ENCODE assay signal across 12 cellular contexts in genomic region chr2:37250869-37251740, GRCh38.
"Had no signal": no experiment of that assay in that cellular context is flagged by ENCODE, and none has a peak within 500 bp of the region (broad histone marks: within the 10 kb centered on the region; RNA-seq: fewer than 3 reads in every experiment).

No MANE protein-coding gene starts in this region.

- H3K4me1 ChIP-seq: ascending aorta, lower lobe of right lung, sigmoid colon, upper lobe of left lung had no signal

- H3K4me3 ChIP-seq: ascending aorta, lower lobe of right lung, mucosa of descending colon, sigmoid colon, upper lobe of left lung had no signal

- H3K27ac ChIP-seq: lower lobe of right lung, upper lobe of left lung had no signal

- DNase-seq: activated CD4-positive, alpha-beta memory T cell treated with anti-CD3 and anti-CD28 coated beads for 36 hours; activated naive CD8-positive, alpha-beta T cell treated with anti-CD3 and anti-CD28 coated beads, Interleukin-2, amount 50 U/mL, for 24 hours; activated T-cell treated with anti-CD3 and anti-CD28 coated beads, Interleukin-2, amount 50 U/mL, for 72 hours; hypothalamus; lower lobe of right lung; mucosa of descending colon; natural killer cell; sigmoid colon; stimulated activated naive CD4-positive, alpha-beta T cell treated with Interleukin-2 at 50 U/mL for 16 hours; T-helper 9 cell; upper lobe of left lung had no signal

- H3K9me3 Mint-ChIP-seq: activated CD4-positive, alpha-beta memory T cell treated with anti-CD3 and anti-CD28 coated beads for 36 hours; activated naive CD8-positive, alpha-beta T cell treated with anti-CD3 and anti-CD28 coated beads, Interleukin-2, amount 50 U/mL, for 24 hours; activated T-cell treated with anti-CD3 and anti-CD28 coated beads, Interleukin-2, amount 50 U/mL, for 72 hours; natural killer cell had no signal

- H3K4me1 Mint-ChIP-seq: activated naive CD8-positive, alpha-beta T cell treated with anti-CD3 and anti-CD28 coated beads, Interleukin-2, amount 50 U/mL, for 24 hours; natural killer cell had no signal

- H3K4me3 Mint-ChIP-seq: activated CD4-positive, alpha-beta memory T cell treated with anti-CD3 and anti-CD28 coated beads for 36 hours; activated naive CD8-positive, alpha-beta T cell treated with anti-CD3 and anti-CD28 coated beads, Interleukin-2, amount 50 U/mL, for 24 hours; activated T-cell treated with anti-CD3 and anti-CD28 coated beads, Interleukin-2, amount 50 U/mL, for 72 hours; natural killer cell had no signal

- ATAC-seq: activated naive CD8-positive, alpha-beta T cell treated with anti-CD3 and anti-CD28 coated beads, Interleukin-2, amount 50 U/mL, for 24 hours; activated T-cell treated with anti-CD3 and anti-CD28 coated beads, Interleukin-2, amount 50 U/mL, for 72 hours; lower lobe of right lung; mucosa of descending colon; natural killer cell had no signal

- H3K27me3 Mint-ChIP-seq: activated CD4-positive, alpha-beta memory T cell treated with anti-CD3 and anti-CD28 coated beads for 36 hours; activated naive CD8-positive, alpha-beta T cell treated with anti-CD3 and anti-CD28 coated beads, Interleukin-2, amount 50 U/mL, for 24 hours had no signal

- H3K27me3 ChIP-seq: ascending aorta, sigmoid colon, upper lobe of left lung had no signal

- H3K27ac Mint-ChIP-seq: activated CD4-positive, alpha-beta memory T cell treated with anti-CD3 and anti-CD28 coated beads for 36 hours; activated naive CD8-positive, alpha-beta T cell treated with anti-CD3 and anti-CD28 coated beads, Interleukin-2, amount 50 U/mL, for 24 hours; activated T-cell treated with anti-CD3 and anti-CD28 coated beads, Interleukin-2, amount 50 U/mL, for 72 hours had no signal

- H3K9me3 ChIP-seq: ascending aorta, lower lobe of right lung, mucosa of descending colon, sigmoid colon, upper lobe of left lung had no signal
